ENCODE assay signal across 18 cellular contexts in genomic region chr9:113471143-113471542, GRCh38.
"Had no signal": no experiment of that assay in that cellular context is flagged by ENCODE, and none has a peak within 500 bp of the region (broad histone marks: within the 10 kb centered on the region; RNA-seq: fewer than 3 reads in every experiment).

No MANE protein-coding gene starts in this region.

- H3K27ac Mint-ChIP-seq: activated CD4-positive, alpha-beta T cell treated with anti-CD3 and anti-CD28 coated beads, Interleukin-2, amount 10 ng/mL, durations not matched to agents 24 days and 14 days; activated CD8-positive, alpha-beta T cell treated with anti-CD3 and anti-CD28 coated beads for 36 hours; activated naive CD4-positive, alpha-beta T cell treated with anti-CD3 and anti-CD28 coated beads, Interleukin-2, amount 10 ng/mL, durations not matched to agents 7 days and 5 days; dendritic cell treated with granulocyte-macrophage colony-stimulating factor and Interleukin-4, amounts not matched to agents 40 ng/mL and 50 ng/mL, for 4 days; mesothelial cell of epicardium; natural killer cell treated with Interleukin-12 subunit alpha and Interleukin-12 subunit beta and Interleukin-15 and Interleukin-18, amount 100 ng/mL, for 72 hours had no signal

- H3K4me3 Mint-ChIP-seq: activated CD4-positive, alpha-beta T cell treated with anti-CD3 and anti-CD28 coated beads, Interleukin-2, amount 10 ng/mL, durations not matched to agents 24 days and 14 days; activated CD8-positive, alpha-beta T cell treated with anti-CD3 and anti-CD28 coated beads for 36 hours; activated naive CD4-positive, alpha-beta T cell treated with anti-CD3 and anti-CD28 coated beads, Interleukin-2, amount 10 ng/mL, durations not matched to agents 7 days and 5 days; activated T-cell treated with anti-CD3 and anti-CD28 coated beads, Interleukin-2, amount 50 U/mL, for 4 hours; dendritic cell treated with granulocyte-macrophage colony-stimulating factor and Interleukin-4, amounts not matched to agents 40 ng/mL and 50 ng/mL, for 4 days; mesothelial cell of epicardium; natural killer cell treated with Interleukin-12 subunit alpha and Interleukin-12 subunit beta and Interleukin-15 and Interleukin-18, amount 100 ng/mL, for 72 hours had no signal

- H3K27ac ChIP-seq: breast epithelium, stomach had no signal

- H3K27me3 Mint-ChIP-seq: activated CD8-positive, alpha-beta T cell treated with anti-CD3 and anti-CD28 coated beads for 36 hours; dendritic cell treated with granulocyte-macrophage colony-stimulating factor and Interleukin-4, amounts not matched to agents 40 ng/mL and 50 ng/mL, for 4 days; natural killer cell treated with Interleukin-12 subunit alpha and Interleukin-12 subunit beta and Interleukin-15 and Interleukin-18, amount 100 ng/mL, for 72 hours had no signal

- H3K9me3 Mint-ChIP-seq: dendritic cell treated with granulocyte-macrophage colony-stimulating factor and Interleukin-4, amounts not matched to agents 40 ng/mL and 50 ng/mL, for 4 days; natural killer cell treated with Interleukin-12 subunit alpha and Interleukin-12 subunit beta and Interleukin-15 and Interleukin-18, amount 100 ng/mL, for 72 hours had no signal

- DNase-seq: activated CD4-positive, alpha-beta T cell treated with anti-CD3 and anti-CD28 coated beads, Interleukin-2, amount 10 ng/mL, durations not matched to agents 24 days and 14 days; activated CD8-positive, alpha-beta T cell treated with anti-CD3 and anti-CD28 coated beads for 36 hours; activated effector memory CD4-positive, alpha-beta T cell treated with Interleukin-2 at 50 U/mL for 16 hours; activated naive CD4-positive, alpha-beta T cell treated with anti-CD3 and anti-CD28 coated beads, Interleukin-2, amount 10 ng/mL, durations not matched to agents 7 days and 5 days; activated T-cell treated with anti-CD3 and anti-CD28 coated beads, Interleukin-2, amount 50 U/mL, for 4 hours; cerebellar nuclear complex; effector CD8-positive, alpha-beta T cell; heart right ventricle; nucleus accumbens; retina; stimulated activated CD4-positive, alpha-beta T cell treated with anti-CD3 and anti-CD28 coated beads, Interleukin-2, amount 100 ng/mL, for 24 hours; stomach; T1000 had no signal

- H3K4me1 ChIP-seq: breast epithelium had no signal

- H3K4me3 ChIP-seq: breast epithelium, esophagus muscularis mucosa, heart right ventricle, stomach had no signal

- H3K4me1 Mint-ChIP-seq: activated CD4-positive, alpha-beta T cell treated with anti-CD3 and anti-CD28 coated beads, Interleukin-2, amount 10 ng/mL, durations not matched to agents 24 days and 14 days; activated naive CD4-positive, alpha-beta T cell treated with anti-CD3 and anti-CD28 coated beads, Interleukin-2, amount 10 ng/mL, durations not matched to agents 7 days and 5 days; mesothelial cell of epicardium had no signal

- H3K27me3 ChIP-seq: breast epithelium, esophagus muscularis mucosa, heart right ventricle, stomach had no signal

- H3K36me3 ChIP-seq: breast epithelium, esophagus muscularis mucosa, heart right ventricle, stomach had no signal

- H3K36me3 Mint-ChIP-seq: activated naive CD4-positive, alpha-beta T cell treated with anti-CD3 and anti-CD28 coated beads, Interleukin-2, amount 10 ng/mL, durations not matched to agents 7 days and 5 days; natural killer cell treated with Interleukin-12 subunit alpha and Interleukin-12 subunit beta and Interleukin-15 and Interleukin-18, amount 100 ng/mL, for 72 hours had no signal

- H3K9me3 ChIP-seq: breast epithelium, esophagus muscularis mucosa, stomach had no signal
